In genomic region chr11:33801821-33802413, GRCh38 we compare ENCODE assay signal across 10 cellular contexts. TPM values are rescaled to one million over a fixed set of nuclear protein-coding genes. Genes with fewer than 3 reads are reported as not detected.
DNase-seq lines count a peak whose midpoint lies in the region; ATAC-seq and TF ChIP-seq lines count a peak whose summit lies in the region.
"Had no signal": no experiment of that assay in that cellular context is flagged by ENCODE, and none has a peak within 500 bp of the region (broad histone marks: within the 10 kb centered on the region; RNA-seq: fewer than 3 reads in every experiment).

No MANE protein-coding gene starts in this region.

- no peak overlapping the region for H3K27ac ChIP-seq in duodenal mucosa (ENCODE audit: low read depth, low read length)
- H3K27ac ChIP-seq: right lobe of liver had no signal

- H3K27me3 ChIP-seq in BJ (ENCODE audit: control insufficient read depth, insufficient read depth, low read length) (peaks cover 8% of the 10 kb centered on the region), duodenal mucosa (ENCODE audit: control insufficient read depth in 1 of 2, insufficient read depth in 2 of 2, low read length in 2 of 2) (peaks cover 24 to 35% of the 10 kb centered on the region in 2 donors)

- DNase-seq in BJ (ENCODE audit: low read depth) (no peak), T-helper 17 cell (no peak)
- no peak for DNase-seq in activated naive CD8-positive, alpha-beta T cell treated with anti-CD3 and anti-CD28 coated beads, Interleukin-2, amount 50 U/mL, for 24 hours
- DNase-seq: GF-D8 had no signal

- H3K9me3 ChIP-seq in duodenal mucosa (ENCODE audit: control insufficient read depth in 1 of 2, low read length in 2 of 2): no peaks in the 10 kb centered on the region
- no peaks in the 10 kb centered on the region for H3K9me3 ChIP-seq in T-helper 17 cell (ENCODE audit: control insufficient read depth, low read length, poor library complexity, severe bottlenecking)
- H3K9me3 ChIP-seq: right lobe of liver had no signal

- H3K4me1 Mint-ChIP-seq in nephron (peaks cover 20% of the 10 kb centered on the region), T-helper 17 cell (peaks cover 4% of the 10 kb centered on the region)
- peaks cover 2% of the 10 kb centered on the region for H3K4me1 Mint-ChIP-seq in activated naive CD8-positive, alpha-beta T cell treated with anti-CD3 and anti-CD28 coated beads, Interleukin-2, amount 50 U/mL, for 24 hours

- peak overlapping the region; percentile 72 to 77 (median 76) for H3K4me3 Mint-ChIP-seq in nephron
- H3K4me3 Mint-ChIP-seq in T-helper 17 cell: no peak overlapping the region
- H3K4me3 Mint-ChIP-seq in activated naive CD8-positive, alpha-beta T cell treated with anti-CD3 and anti-CD28 coated beads, Interleukin-2, amount 50 U/mL, for 24 hours: no peak overlapping the region

- H3K9me3 Mint-ChIP-seq in nephron: no peaks in the 10 kb centered on the region
- no peaks in the 10 kb centered on the region for H3K9me3 Mint-ChIP-seq in activated naive CD8-positive, alpha-beta T cell treated with anti-CD3 and anti-CD28 coated beads, Interleukin-2, amount 50 U/mL, for 24 hours

- H3K4me1 ChIP-seq in duodenal mucosa (ENCODE audit: control insufficient read depth in 1 of 2, insufficient read depth in 2 of 2, low read length in 2 of 2): peaks cover 8 to 11% of the 10 kb centered on the region in 2 donors

- POLR2A ChIA-PET in BJ (lab: Charles Lee): no interaction called here

- H3K4me3 ChIP-seq in BJ (ENCODE audit: low read depth, low read length) (peak overlapping the region; percentile 34), duodenal mucosa (ENCODE audit: low read depth in 1 of 2, low read length in 2 of 2) (peak overlapping the region; percentile 47 to 48)
- H3K4me3 ChIP-seq: right lobe of liver had no signal

- H3K36me3 Mint-ChIP-seq in nephron (ENCODE audit: low read depth): no peaks in the 10 kb centered on the region
- H3K36me3 Mint-ChIP-seq in T-helper 17 cell (ENCODE audit: low read depth): no peaks in the 10 kb centered on the region
- no peaks in the 10 kb centered on the region for H3K36me3 Mint-ChIP-seq in activated naive CD8-positive, alpha-beta T cell treated with anti-CD3 and anti-CD28 coated beads, Interleukin-2, amount 50 U/mL, for 24 hours (ENCODE audit: low read depth)

- no peak overlapping the region for H3K9ac ChIP-seq in duodenal mucosa (ENCODE audit: low read depth in 1 of 2, low read length in 2 of 2)

- H3K27me3 Mint-ChIP-seq in nephron (ENCODE audit: low read depth) (peaks cover 60% of the 10 kb centered on the region), T-helper 17 cell (peaks cover 69% of the 10 kb centered on the region)
- H3K27me3 Mint-ChIP-seq in activated naive CD8-positive, alpha-beta T cell treated with anti-CD3 and anti-CD28 coated beads, Interleukin-2, amount 50 U/mL, for 24 hours: peaks cover 56% of the 10 kb centered on the region

- H3K27ac Mint-ChIP-seq in nephron (no peak overlapping the region), T-helper 17 cell (no peak overlapping the region)
- no peak overlapping the region for H3K27ac Mint-ChIP-seq in activated naive CD8-positive, alpha-beta T cell treated with anti-CD3 and anti-CD28 coated beads, Interleukin-2, amount 50 U/mL, for 24 hours

- peak; percentile 88 for ATAC-seq in HG03354 (IDR thresholded peaks at IDR 0.05; ENCODE audit: poor library complexity, severe bottlenecking, unreplicated experiment)
- ATAC-seq in T-helper 17 cell: no peak
- ATAC-seq in GM21825 (IDR thresholded peaks at IDR 0.05; ENCODE audit: unreplicated experiment): no peak
- no peak for ATAC-seq in activated naive CD8-positive, alpha-beta T cell treated with anti-CD3 and anti-CD28 coated beads, Interleukin-2, amount 50 U/mL, for 24 hours
- ATAC-seq in GM19455 (IDR thresholded peaks at IDR 0.05; ENCODE audit: unreplicated experiment): no peak

- TF ChIP-seq CTCF in BJ (IDR thresholded peaks at IDR 0.05; ENCODE audit: insufficient read depth, low read depth, low read length) (no peak), nephron (IDR thresholded peaks at IDR 0.05; ENCODE audit: unreplicated experiment in 3 of 3) (no peak)

- CTCF ChIA-PET in BJ (lab: Yijun Ruan, JAX): interaction anchor here (1.0 to 1.6 kb wide), 9 partner anchors 9 to 372 kb away, joined by 3 to 4 read pairs (median 3); no protein-coding TSS in a partner anchor

- no peaks in the 10 kb centered on the region for H3K36me3 ChIP-seq in BJ (ENCODE audit: control insufficient read depth, insufficient read depth, low read length)
- H3K36me3 ChIP-seq in duodenal mucosa (ENCODE audit: control insufficient read depth in 1 of 2, insufficient read depth in 2 of 2, low read length in 2 of 2): no peaks in the 10 kb centered on the region
- H3K36me3 ChIP-seq: right lobe of liver had no signal

RNA-seq across cellular contexts. Expression of gene FBXO3, which starts 27.6 kb away (rescaled TPM):
- polyA plus RNA-seq in BJ (2011; rRNA removed): 22.8 and 36.0 TPM in 2 replicates
- 14.1 and 18.1 TPM in 2 replicates for polyA minus RNA-seq in BJ (2011; rRNA and poly(A)+ RNA removed)
- total RNA-seq in T-helper 17 cell: 10 to 100 TPM; 43.9 to 57.3 TPM

Comparison
In these comparisons a context has a peak if more than half of its experiments do, and no peak if none do; other contexts are left out.
1. H3K4me3 Mint-ChIP-seq: peak in nephron (3 of 3); none in T-helper 17 cell (single experiment) and activated naive CD8-positive, alpha-beta T cell treated with anti-CD3 and anti-CD28 coated beads, Interleukin-2, amount 50 U/mL, for 24 hours (single experiment).